In the genomic region with DNA sequence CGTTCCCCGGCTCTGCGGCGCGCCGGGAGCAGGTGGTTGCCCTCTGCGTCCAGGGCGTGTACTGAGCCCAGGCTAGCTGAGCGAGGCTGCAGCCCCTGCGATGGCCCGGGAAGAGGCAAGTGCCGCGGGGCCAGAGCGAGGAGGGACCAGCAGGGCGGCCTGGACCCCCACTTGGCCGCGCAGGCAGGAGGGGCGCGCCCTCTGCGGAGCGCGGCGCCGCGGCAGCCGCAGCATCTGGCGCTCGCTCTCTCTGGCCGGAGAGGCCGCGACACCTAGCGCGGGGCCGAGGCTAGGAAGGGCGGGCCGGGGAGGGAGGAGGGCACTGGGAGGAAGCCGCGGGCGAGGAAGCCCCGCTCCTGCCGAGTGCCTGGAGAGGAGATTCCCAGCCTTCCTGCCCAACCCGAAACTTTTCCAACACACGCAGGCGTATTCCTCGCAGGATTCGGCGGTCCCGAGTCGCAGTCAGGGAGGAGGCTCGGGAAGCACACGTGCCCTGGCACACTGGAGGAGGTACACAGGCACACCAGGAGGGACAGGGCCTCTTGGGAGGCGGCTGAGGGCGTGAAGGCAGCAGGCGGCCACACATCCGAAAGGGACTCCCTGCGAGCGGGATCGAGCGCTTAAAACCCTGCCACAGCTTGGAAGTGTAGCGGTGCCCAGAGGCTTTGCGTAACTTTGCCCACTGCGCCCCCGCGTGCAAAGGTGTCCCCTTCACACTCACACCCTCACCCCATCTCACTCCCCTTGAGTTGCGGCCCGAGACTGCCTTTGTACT, we compare ENCODE assay signal across 1 cellular context.
TF ChIP-seq lines count a peak whose summit lies in the region.

No MANE protein-coding gene starts in this region.

TF ChIP-seq in HEK293, 187 proteins besides CTCF, POLR2A, EP300 and RAD21 (continued from another document and continues in another):
- TF ChIP-seq, protein P1, sequence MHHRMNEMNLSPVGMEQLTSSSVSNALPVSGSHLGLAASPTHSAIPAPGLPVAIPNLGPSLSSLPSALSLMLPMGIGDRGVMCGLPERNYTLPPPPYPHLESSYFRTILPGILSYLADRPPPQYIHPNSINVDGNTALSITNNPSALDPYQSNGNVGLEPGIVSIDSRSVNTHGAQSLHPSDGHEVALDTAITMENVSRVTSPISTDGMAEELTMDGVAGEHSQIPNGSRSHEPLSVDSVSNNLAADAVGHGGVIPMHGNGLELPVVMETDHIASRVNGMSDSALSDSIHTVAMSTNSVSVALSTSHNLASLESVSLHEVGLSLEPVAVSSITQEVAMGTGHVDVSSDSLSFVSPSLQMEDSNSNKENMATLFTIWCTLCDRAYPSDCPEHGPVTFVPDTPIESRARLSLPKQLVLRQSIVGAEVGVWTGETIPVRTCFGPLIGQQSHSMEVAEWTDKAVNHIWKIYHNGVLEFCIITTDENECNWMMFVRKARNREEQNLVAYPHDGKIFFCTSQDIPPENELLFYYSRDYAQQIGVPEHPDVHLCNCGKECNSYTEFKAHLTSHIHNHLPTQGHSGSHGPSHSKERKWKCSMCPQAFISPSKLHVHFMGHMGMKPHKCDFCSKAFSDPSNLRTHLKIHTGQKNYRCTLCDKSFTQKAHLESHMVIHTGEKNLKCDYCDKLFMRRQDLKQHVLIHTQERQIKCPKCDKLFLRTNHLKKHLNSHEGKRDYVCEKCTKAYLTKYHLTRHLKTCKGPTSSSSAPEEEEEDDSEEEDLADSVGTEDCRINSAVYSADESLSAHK (tag by site-specific recombination; IDR thresholded peaks at IDR 0.05): no peak
- TF ChIP-seq ZNF391 (tag by site-specific recombination; IDR thresholded peaks at IDR 0.05; ENCODE audit: borderline replicate concordance, low read depth) (no peak), ZNF624 (tag by site-specific recombination; IDR thresholded peaks at IDR 0.05) (no peak), SP3 (tag by site-specific recombination; IDR thresholded peaks at IDR 0.05) (no peak; the same call in 1 of the 2 replicates), ZNF146 (tag by site-specific recombination; IDR thresholded peaks at IDR 0.05) (no peak), ZFHX2 (tag by site-specific recombination; conservative IDR thresholded peaks at IDR 0.05) (0 out of 2 replicates have a peak, but pooled peaks have one; percentile 3), ZNF266 (tag by site-specific recombination; IDR thresholded peaks at IDR 0.05; ENCODE audit: low read depth) (no peak), GLIS1 (tag by site-specific recombination; IDR thresholded peaks at IDR 0.05) (peak; percentile 48), ZNF114 (tag by site-specific recombination; IDR thresholded peaks at IDR 0.05) (no peak), SCRT1 (tag by site-specific recombination; IDR thresholded peaks at IDR 0.05; ENCODE audit: borderline replicate concordance) (no peak), SCRT2 (tag by site-specific recombination; IDR thresholded peaks at IDR 0.05) (peak; percentile 71), ZNF148 (tag by site-specific recombination; IDR thresholded peaks at IDR 0.05; ENCODE audit: borderline replicate concordance) (no peak), REPIN1 (tag by site-specific recombination; IDR thresholded peaks at IDR 0.05; ENCODE audit: low read depth) (no peak), IKZF3 (tag by site-specific recombination; IDR thresholded peaks at IDR 0.05) (peak; percentile 86), YY1 (tag by site-specific recombination; IDR thresholded peaks at IDR 0.05) (no peak), YY2 (tag by site-specific recombination; IDR thresholded peaks at IDR 0.05) (peak; percentile 30; the same call in 1 of the 2 replicates), ZNF596 (tag by site-specific recombination; IDR thresholded peaks at IDR 0.05) (peak; percentile 65), ZNF660 (tag by site-specific recombination; IDR thresholded peaks at IDR 0.05) (0 out of 2 replicates have a peak, but pooled peaks have one; percentile 40), ZNF302 (tag by site-specific recombination; IDR thresholded peaks at IDR 0.05; ENCODE audit: low read depth) (no peak), ZNF791 (tag by site-specific recombination; IDR thresholded peaks at IDR 0.05) (no peak), ZNF239 (tag by site-specific recombination; IDR thresholded peaks at IDR 0.05) (no peak), ZBTB44 (tag by site-specific recombination; IDR thresholded peaks at IDR 0.05) (no peak), ZNF37A (tag by site-specific recombination; IDR thresholded peaks at IDR 0.05) (no peak), FEZF1 (tag by site-specific recombination; IDR thresholded peaks at IDR 0.05) (no peak), ZNF433 (tag by site-specific recombination; IDR thresholded peaks at IDR 0.05; ENCODE audit: low read depth) (no peak), ZNF544 (tag by site-specific recombination; IDR thresholded peaks at IDR 0.05) (no peak), SP7 (tag by site-specific recombination; IDR thresholded peaks at IDR 0.05) (peak; percentile 39; the same call in 1 of the 2 replicates), ZNF560 (tag by site-specific recombination; IDR thresholded peaks at IDR 0.05; ENCODE audit: borderline replicate concordance) (no peak), ZNF138 (tag by site-specific recombination; IDR thresholded peaks at IDR 0.05; ENCODE audit: borderline replicate concordance) (no peak), HOXA7 (CRISPR knock-in tag; IDR thresholded peaks at IDR 0.05; ENCODE audit: borderline replicate concordance) (no peak), ZNF133 (tag by site-specific recombination; IDR thresholded peaks at IDR 0.05) (no peak), OVOL3 (tag by site-specific recombination; IDR thresholded peaks at IDR 0.05) (no peak), KLF1 (tag by site-specific recombination; IDR thresholded peaks at IDR 0.05) (no peak), ZNF423 (tag by site-specific recombination; IDR thresholded peaks at IDR 0.05) (peak; percentile 59; the same call in 1 of the 2 replicates), ZNF16 (tag by site-specific recombination; IDR thresholded peaks at IDR 0.05; ENCODE audit: low read depth) (no peak), ZNF2 (tag by site-specific recombination; IDR thresholded peaks at IDR 0.05) (no peak), ZNF549 (tag by site-specific recombination; IDR thresholded peaks at IDR 0.05) (no peak), ZNF292 (tag by site-specific recombination; IDR thresholded peaks at IDR 0.05; ENCODE audit: borderline replicate concordance, low read depth) (no peak), ZNF488 (tag by site-specific recombination; IDR thresholded peaks at IDR 0.05) (no peak), HOXC10 (CRISPR knock-in tag; IDR thresholded peaks at IDR 0.05) (no peak)
- TF ChIP-seq, protein P2, sequence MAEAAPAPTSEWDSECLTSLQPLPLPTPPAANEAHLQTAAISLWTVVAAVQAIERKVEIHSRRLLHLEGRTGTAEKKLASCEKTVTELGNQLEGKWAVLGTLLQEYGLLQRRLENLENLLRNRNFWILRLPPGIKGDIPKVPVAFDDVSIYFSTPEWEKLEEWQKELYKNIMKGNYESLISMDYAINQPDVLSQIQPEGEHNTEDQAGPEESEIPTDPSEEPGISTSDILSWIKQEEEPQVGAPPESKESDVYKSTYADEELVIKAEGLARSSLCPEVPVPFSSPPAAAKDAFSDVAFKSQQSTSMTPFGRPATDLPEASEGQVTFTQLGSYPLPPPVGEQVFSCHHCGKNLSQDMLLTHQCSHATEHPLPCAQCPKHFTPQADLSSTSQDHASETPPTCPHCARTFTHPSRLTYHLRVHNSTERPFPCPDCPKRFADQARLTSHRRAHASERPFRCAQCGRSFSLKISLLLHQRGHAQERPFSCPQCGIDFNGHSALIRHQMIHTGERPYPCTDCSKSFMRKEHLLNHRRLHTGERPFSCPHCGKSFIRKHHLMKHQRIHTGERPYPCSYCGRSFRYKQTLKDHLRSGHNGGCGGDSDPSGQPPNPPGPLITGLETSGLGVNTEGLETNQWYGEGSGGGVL (tag by site-specific recombination; IDR thresholded peaks at IDR 0.05): peak; percentile 5; the same call in 1 of the 2 replicates
- TF ChIP-seq, protein P3, sequence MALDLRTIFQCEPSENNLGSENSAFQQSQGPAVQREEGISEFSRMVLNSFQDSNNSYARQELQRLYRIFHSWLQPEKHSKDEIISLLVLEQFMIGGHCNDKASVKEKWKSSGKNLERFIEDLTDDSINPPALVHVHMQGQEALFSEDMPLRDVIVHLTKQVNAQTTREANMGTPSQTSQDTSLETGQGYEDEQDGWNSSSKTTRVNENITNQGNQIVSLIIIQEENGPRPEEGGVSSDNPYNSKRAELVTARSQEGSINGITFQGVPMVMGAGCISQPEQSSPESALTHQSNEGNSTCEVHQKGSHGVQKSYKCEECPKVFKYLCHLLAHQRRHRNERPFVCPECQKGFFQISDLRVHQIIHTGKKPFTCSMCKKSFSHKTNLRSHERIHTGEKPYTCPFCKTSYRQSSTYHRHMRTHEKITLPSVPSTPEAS (tag by site-specific recombination; IDR thresholded peaks at IDR 0.05): no peak
- TF ChIP-seq, protein P4, sequence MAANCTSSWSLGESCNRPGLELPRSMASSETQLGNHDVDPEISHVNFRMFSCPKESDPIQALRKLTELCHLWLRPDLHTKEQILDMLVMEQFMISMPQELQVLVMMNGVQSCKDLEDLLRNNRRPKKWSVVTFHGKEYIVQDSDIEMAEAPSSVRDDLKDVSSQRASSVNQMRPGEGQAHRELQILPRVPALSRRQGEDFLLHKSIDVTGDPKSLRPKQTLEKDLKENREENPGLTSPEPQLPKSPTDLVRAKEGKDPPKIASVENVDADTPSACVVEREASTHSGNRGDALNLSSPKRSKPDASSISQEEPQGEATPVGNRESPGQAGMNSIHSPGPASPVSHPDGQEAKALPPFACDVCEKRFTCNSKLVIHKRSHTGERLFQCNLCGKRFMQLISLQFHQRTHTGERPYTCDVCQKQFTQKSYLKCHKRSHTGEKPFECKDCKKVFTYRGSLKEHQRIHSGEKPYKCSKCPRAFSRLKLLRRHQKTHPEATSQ (tag by site-specific recombination; IDR thresholded peaks at IDR 0.05): no peak
- TF ChIP-seq, protein P5, sequence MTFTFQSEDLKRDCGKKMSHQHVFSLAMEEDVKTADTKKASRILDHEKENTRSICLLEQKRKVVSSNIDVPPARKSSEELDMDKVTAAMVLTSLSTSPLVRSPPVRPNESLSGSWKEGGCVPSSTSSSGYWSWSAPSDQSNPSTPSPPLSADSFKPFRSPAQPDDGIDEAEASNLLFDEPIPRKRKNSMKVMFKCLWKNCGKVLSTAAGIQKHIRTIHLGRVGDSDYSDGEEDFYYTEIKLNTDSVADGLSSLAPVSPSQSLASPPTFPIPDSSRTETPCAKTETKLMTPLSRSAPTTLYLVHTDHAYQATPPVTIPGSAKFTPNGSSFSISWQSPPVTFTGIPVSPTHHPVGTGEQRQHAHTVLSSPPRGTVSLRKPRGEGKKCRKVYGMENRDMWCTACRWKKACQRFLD (tag by site-specific recombination; IDR thresholded peaks at IDR 0.05): no peak
- TF ChIP-seq, protein P6, sequence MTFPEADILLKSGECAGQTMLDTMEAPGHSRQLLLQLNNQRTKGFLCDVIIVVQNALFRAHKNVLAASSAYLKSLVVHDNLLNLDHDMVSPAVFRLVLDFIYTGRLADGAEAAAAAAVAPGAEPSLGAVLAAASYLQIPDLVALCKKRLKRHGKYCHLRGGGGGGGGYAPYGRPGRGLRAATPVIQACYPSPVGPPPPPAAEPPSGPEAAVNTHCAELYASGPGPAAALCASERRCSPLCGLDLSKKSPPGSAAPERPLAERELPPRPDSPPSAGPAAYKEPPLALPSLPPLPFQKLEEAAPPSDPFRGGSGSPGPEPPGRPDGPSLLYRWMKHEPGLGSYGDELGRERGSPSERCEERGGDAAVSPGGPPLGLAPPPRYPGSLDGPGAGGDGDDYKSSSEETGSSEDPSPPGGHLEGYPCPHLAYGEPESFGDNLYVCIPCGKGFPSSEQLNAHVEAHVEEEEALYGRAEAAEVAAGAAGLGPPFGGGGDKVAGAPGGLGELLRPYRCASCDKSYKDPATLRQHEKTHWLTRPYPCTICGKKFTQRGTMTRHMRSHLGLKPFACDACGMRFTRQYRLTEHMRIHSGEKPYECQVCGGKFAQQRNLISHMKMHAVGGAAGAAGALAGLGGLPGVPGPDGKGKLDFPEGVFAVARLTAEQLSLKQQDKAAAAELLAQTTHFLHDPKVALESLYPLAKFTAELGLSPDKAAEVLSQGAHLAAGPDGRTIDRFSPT (tag by site-specific recombination; IDR thresholded peaks at IDR 0.05): no peak
